14 cellular contexts compared by ENCODE assay signal in genomic region chr6:50994026-50994720, GRCh38.
"Had no signal": no experiment of that assay in that cellular context is flagged by ENCODE, and none has a peak within 500 bp of the region (broad histone marks: within the 10 kb centered on the region; RNA-seq: fewer than 3 reads in every experiment).

No MANE protein-coding gene starts in this region.

- ATAC-seq: left lobe of liver; mucosa of descending colon; naive thymus-derived CD8-positive, alpha-beta T cell had no signal

- DNase-seq: cortex of kidney; dorsolateral prefrontal cortex; effector CD8-positive, alpha-beta T cell; foreskin melanocyte; head of caudate nucleus; kidney glomerular epithelial cell; mammary epithelial cell; mucosa of descending colon; naive thymus-derived CD8-positive, alpha-beta T cell; small intestine; stimulated activated CD4-positive, alpha-beta T cell treated with anti-CD3 and anti-CD28 coated beads, Interleukin-12 subunit alpha, Interleukin-12 subunit beta, amount 100 ng/mL, for 4 hours; stimulated activated naive CD4-positive, alpha-beta T cell treated with Interleukin-2 at 50 U/mL for 16 hours; thyroid gland had no signal
